ENCODE assay signal across 16 cellular contexts in genomic region chr15:49270541-49271421, GRCh38.
DNase-seq lines count a peak whose midpoint lies in the region; ATAC-seq and TF ChIP-seq lines count a peak whose summit lies in the region.
"Had no signal": no experiment of that assay in that cellular context is flagged by ENCODE, and none has a peak within 500 bp of the region (broad histone marks: within the 10 kb centered on the region; RNA-seq: fewer than 3 reads in every experiment).

No MANE protein-coding gene starts in this region.

- H3K9me3 Mint-ChIP-seq in stimulated activated memory B cell treated with anti-CD40 and anti-IgM and Interleukin-4, amounts not matched to agents 10 μg/mL and 1 μg/mL and 100 μg/mL, for 72 hours, result no peaks in the 10 kb centered on the region

- no peak overlapping the region for H3K27ac Mint-ChIP-seq in stimulated activated memory B cell treated with anti-CD40 and anti-IgM and Interleukin-4, amounts not matched to agents 10 μg/mL and 1 μg/mL and 100 μg/mL, for 72 hours
- H3K27ac Mint-ChIP-seq: B cell had no signal

- no peak for TF ChIP-seq CTCF in AG04449 (IDR thresholded peaks at IDR 0.05; ENCODE audit: insufficient read depth, low read length, missing control alignments)
- TF ChIP-seq CTCF in cardiac fibroblast (IDR thresholded peaks at IDR 0.05; ENCODE audit: low read depth, low read length), result no peak
- no peak for TF ChIP-seq CTCF in GM10248 (IDR thresholded peaks at IDR 0.05; ENCODE audit: control extremely low read depth, extremely low read depth, low read depth, missing control alignments)

- POLR2A ChIA-PET in AG04449 (lab: Yijun Ruan, JAX), result no interaction called here
- POLR2A ChIA-PET in GM10248 (lab: Yijun Ruan, JAX), result no interaction called here

- H3K4me1 Mint-ChIP-seq in stimulated activated memory B cell treated with anti-CD40 and anti-IgM and Interleukin-4, amounts not matched to agents 10 μg/mL and 1 μg/mL and 100 μg/mL, for 72 hours, result no peaks in the 10 kb centered on the region
- H3K4me1 Mint-ChIP-seq: B cell had no signal

- DNase-seq in AG04449 (ENCODE audit: low read depth, low spot score) (peak; percentile 26), HS-27A (ENCODE audit: low read depth) (peak; percentile 47), cardiac fibroblast (ENCODE audit: low read depth in 2 of 2) (peak; percentile 70 to 91), iPS-NIHi7 (ENCODE audit: extremely low spot score) (peak; percentile 23), NCI-H146 treated with DMSO at 0.1 percent for 48 hours (lab: John Stamatoyannopoulos, UW; ENCODE audit: unreplicated experiment) (no peak), GM10248 (ENCODE audit: extremely low spot score) (no peak)
- DNase-seq in stimulated activated CD4-positive, alpha-beta T cell treated with anti-CD3 and anti-CD28 coated beads, Interleukin-15, amount 100 ng/mL, for 24 hours, result no peak
- DNase-seq: activated CD4-positive, alpha-beta T cell treated with anti-CD3 and anti-CD28 coated beads for 1 hour; DND-41; glutamatergic neuron; Kasumi-1; NCI-H526 treated with DMSO at 0.1 percent for 48 hours; retina; transverse colon had no signal

- peaks cover 29% of the 10 kb centered on the region for H3K36me3 Mint-ChIP-seq in stimulated activated memory B cell treated with anti-CD40 and anti-IgM and Interleukin-4, amounts not matched to agents 10 μg/mL and 1 μg/mL and 100 μg/mL, for 72 hours

- no peak overlapping the region for H3K4me3 Mint-ChIP-seq in stimulated activated memory B cell treated with anti-CD40 and anti-IgM and Interleukin-4, amounts not matched to agents 10 μg/mL and 1 μg/mL and 100 μg/mL, for 72 hours
- H3K4me3 Mint-ChIP-seq: B cell had no signal

- H3K27me3 Mint-ChIP-seq in stimulated activated memory B cell treated with anti-CD40 and anti-IgM and Interleukin-4, amounts not matched to agents 10 μg/mL and 1 μg/mL and 100 μg/mL, for 72 hours, result no peaks in the 10 kb centered on the region
- H3K27me3 Mint-ChIP-seq: B cell had no signal

- CTCF ChIA-PET in AG04449 (lab: Yijun Ruan, JAX) (no interaction called here), GM10248 (lab: Yijun Ruan, JAX) (interaction anchor here (0.7 kb wide), 1 partner anchor 151 kb away, joined by 3 read pairs; no protein-coding TSS in a partner anchor)

- no peak for ATAC-seq in stimulated activated memory B cell treated with anti-CD40 and anti-IgM and Interleukin-4, amounts not matched to agents 10 μg/mL and 1 μg/mL and 100 μg/mL, for 72 hours

- H3K4me3 ChIP-seq in AG04449 (ENCODE audit: low read depth, low read length), result no peak overlapping the region
- peak overlapping the region in 1 of 2 donors; percentile 15 for H3K4me3 ChIP-seq in cardiac fibroblast (replicated peaks in 1 of 2; ENCODE audit: low read depth in 2 of 2, low read length in 2 of 2)
- H3K4me3 ChIP-seq: transverse colon had no signal

Comparison
In these comparisons a context has a peak if more than half of its experiments do, and no peak if none do; other contexts are left out.
1. DNase-seq: peak in AG04449 (single experiment), HS-27A (single experiment), cardiac fibroblast (2 of 2) and iPS-NIHi7 (single experiment); none in stimulated activated CD4-positive, alpha-beta T cell treated with anti-CD3 and anti-CD28 coated beads, Interleukin-15, amount 100 ng/mL, for 24 hours (single experiment), NCI-H146 treated with DMSO at 0.1 percent for 48 hours (single experiment) and GM10248 (single experiment).